Comparison of ENCODE assay signal across 8 cellular contexts in the genomic region with DNA sequence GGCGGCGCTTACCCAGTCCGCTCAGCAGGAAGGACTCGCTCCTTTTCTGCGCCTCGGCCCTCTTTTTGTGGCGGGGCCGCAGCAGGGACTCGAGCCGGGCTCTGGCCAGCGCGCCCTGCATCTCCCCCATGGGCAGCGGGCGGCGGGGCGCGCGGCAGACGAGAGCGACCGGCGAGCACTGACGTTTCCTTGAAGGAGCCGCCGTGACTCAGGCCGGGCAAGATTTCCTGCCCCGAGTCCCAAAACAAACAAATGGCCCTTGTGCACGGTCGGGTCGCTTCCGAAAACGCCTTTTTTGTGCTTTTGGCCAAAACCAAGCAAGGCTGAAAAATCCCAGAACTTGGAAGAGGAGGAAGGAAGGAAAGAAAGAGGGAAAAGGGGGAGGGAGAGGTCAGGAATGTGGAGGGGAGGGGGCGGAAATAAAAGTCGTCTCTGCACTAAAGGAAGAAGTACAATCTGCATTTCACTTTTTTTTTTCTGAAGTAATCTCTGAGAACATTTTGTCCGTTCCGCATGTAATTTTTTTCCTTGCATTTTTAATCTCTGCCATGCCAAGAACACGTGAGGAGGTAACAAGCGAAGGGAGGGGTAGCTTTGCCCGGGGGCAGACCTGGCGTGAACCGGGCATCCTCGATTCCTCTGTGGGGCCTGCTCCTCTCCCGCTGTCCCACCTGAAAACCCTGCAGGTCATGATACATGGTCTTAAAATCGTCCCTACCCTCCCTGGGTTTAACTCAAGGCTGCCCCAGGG.
DNase-seq lines count a peak whose midpoint lies in the region; ATAC-seq and TF ChIP-seq lines count a peak whose summit lies in the region.

No MANE protein-coding gene starts in this region.

- CTCF ChIA-PET in GM10248 (lab: Yijun Ruan, JAX), result interaction anchor here (1.6 to 6.6 kb wide), 2 partner anchors 23 to 465 kb away, joined by 3 to 66 read pairs; no protein-coding TSS in a partner anchor

- POLR2A ChIA-PET in GM10248 (lab: Yijun Ruan, JAX), result no interaction called here

- TF ChIP-seq CTCF in GM10248 (IDR thresholded peaks at IDR 0.05; ENCODE audit: control extremely low read depth, extremely low read depth, low read depth, missing control alignments) (no peak), HFFc6 (IDR thresholded peaks at IDR 0.05) (no peak), cardiac muscle cell (IDR thresholded peaks at IDR 0.05; ENCODE audit: low read depth, low read length) (no peak), ovary (IDR thresholded peaks at IDR 0.05) (peak in 1 of 3 donors; percentile 4)

- DNase-seq in GM10248 (ENCODE audit: extremely low spot score) (peak; percentile 37), HFFc6 (peak; percentile 78), NT2/D1 (ENCODE audit: low read depth, low spot score) (no peak), cardiac muscle cell (ENCODE audit: low read depth in 1 of 2, low spot score in 1 of 2) (peak; percentile 69 to 89), ovary (peak in 4 of 5 donors; percentile 61 to 80 (median 78)), aorta (peak; percentile 90 to 94), NCI-H1694 treated with DMSO at 0.1 percent for 48 hours (lab: John Stamatoyannopoulos, UW) (no peak)

- H3K4me3 ChIP-seq in NT2/D1 (ENCODE audit: insufficient read length, low read depth) (peak overlapping the region; percentile 44), cardiac muscle cell (peak overlapping the region; percentile 68), ovary (peak overlapping the region; percentile 86), aorta (ENCODE audit: low read length in 2 of 2) (peak overlapping the region; percentile 62 to 76)

- peak overlapping the region; percentile 98 for H3K4me3 Mint-ChIP-seq in HFFc6
- H3K4me3 Mint-ChIP-seq in activated naive CD8-positive, alpha-beta T cell, result peak overlapping the region; percentile 99

- H3K36me3 ChIP-seq in NT2/D1 (ENCODE audit: insufficient read depth, insufficient read length, low read length) (peaks cover 30% of the 10 kb centered on the region), cardiac muscle cell (no peaks in the 10 kb centered on the region), ovary (no peaks in the 10 kb centered on the region), aorta (ENCODE audit: control insufficient read depth in 1 of 2, insufficient read depth in 2 of 2, low read length in 1 of 2) (peaks cover 3 to 6% of the 10 kb centered on the region in 2 donors)

- H3K4me1 Mint-ChIP-seq in HFFc6 (ENCODE audit: low read depth), result peaks cover 66% of the 10 kb centered on the region
- peaks cover 65% of the 10 kb centered on the region for H3K4me1 Mint-ChIP-seq in activated naive CD8-positive, alpha-beta T cell (ENCODE audit: low read depth)

- no peaks in the 10 kb centered on the region for H3K9me3 Mint-ChIP-seq in HFFc6
- H3K9me3 Mint-ChIP-seq in activated naive CD8-positive, alpha-beta T cell (ENCODE audit: low read depth), result no peaks in the 10 kb centered on the region

- peak; percentile 14 for TF ChIP-seq POLR2A in ovary (IDR thresholded peaks at IDR 0.05)

- WGBS in ovary, 3 donors, result 0 to 1% (median 0%) methylated on average over 42 to 44 of the region's 44 CpGs
- 1% methylated on average over 43 to 44 of the region's 44 CpGs for WGBS in aorta, 2 donors

- H3K27ac ChIP-seq in cardiac muscle cell (peak overlapping the region; percentile 24), ovary (peak overlapping the region; percentile 81 to 97), aorta (ENCODE audit: low read depth in 1 of 2, low read length in 2 of 2) (peak overlapping the region; percentile 97 to 98)

- H3K4me1 ChIP-seq in NT2/D1 (ENCODE audit: insufficient read depth, insufficient read length), result no peaks in the 10 kb centered on the region
- H3K4me1 ChIP-seq in cardiac muscle cell (ENCODE audit: low read depth), result peaks cover 5% of the 10 kb centered on the region
- peaks cover 7% of the 10 kb centered on the region for H3K4me1 ChIP-seq in ovary (ENCODE audit: insufficient read depth)
- H3K4me1 ChIP-seq in aorta (ENCODE audit: control insufficient read depth in 1 of 2, insufficient read depth in 2 of 2, low read length in 2 of 2), result no peaks in the 10 kb centered on the region

- peaks cover 40% of the 10 kb centered on the region for H3K36me3 Mint-ChIP-seq in HFFc6 (ENCODE audit: low read depth)
- peaks cover 18% of the 10 kb centered on the region for H3K36me3 Mint-ChIP-seq in activated naive CD8-positive, alpha-beta T cell

- peak overlapping the region; percentile 95 for H3K27ac Mint-ChIP-seq in HFFc6
- peak overlapping the region; percentile 94 for H3K27ac Mint-ChIP-seq in activated naive CD8-positive, alpha-beta T cell

- H3K9me3 ChIP-seq in NT2/D1 (ENCODE audit: insufficient read depth, low read length) (no peaks in the 10 kb centered on the region), cardiac muscle cell (ENCODE audit: low read depth) (no peaks in the 10 kb centered on the region), ovary (no peaks in the 10 kb centered on the region), aorta (ENCODE audit: control insufficient read depth, low read length) (no peaks in the 10 kb centered on the region)

- intact Hi-C loops in ovary (cut with DNase I), result loop anchor here (2.0 to 10.0 kb wide), 7 partner anchors 77 to 649 kb away; a partner anchor contains a TSS
- intact Hi-C loops in aorta (cut with DNase I), result loop anchor here (2.0 to 10.0 kb wide), 4 partner anchors 197 to 647 kb away; no protein-coding TSS in a partner anchor

- H3K27me3 Mint-ChIP-seq in HFFc6 (ENCODE audit: insufficient read depth), result peaks cover 11% of the 10 kb centered on the region
- no peaks in the 10 kb centered on the region for H3K27me3 Mint-ChIP-seq in activated naive CD8-positive, alpha-beta T cell

- peak; percentile 78 for ATAC-seq in aorta (ENCODE audit: low FRiP score)

- H3K27me3 ChIP-seq in NT2/D1 (ENCODE audit: insufficient read depth, insufficient read length) (peaks cover 18% of the 10 kb centered on the region), cardiac muscle cell (peaks cover 20% of the 10 kb centered on the region), ovary (no peaks in the 10 kb centered on the region), aorta (ENCODE audit: control insufficient read depth in 1 of 2, insufficient read depth in 2 of 2, low read length in 1 of 2) (no peaks in the 10 kb centered on the region)

- TF ChIP-seq EP300 in ovary (IDR thresholded peaks at IDR 0.05), result no peak

- peak overlapping the region; percentile 83 for H3K9ac ChIP-seq in NT2/D1 (ENCODE audit: insufficient read length, low read depth)

Comparison
In these comparisons a context has a peak if more than half of its experiments do, and no peak if none do; other contexts are left out.
1. DNase-seq: peak in GM10248 (single experiment), HFFc6 (single experiment), cardiac muscle cell (2 of 2), ovary (4 of 5) and aorta (2 of 2); none in NT2/D1 (single experiment) and NCI-H1694 treated with DMSO at 0.1 percent for 48 hours (single experiment).
2. H3K27ac ChIP-seq: peak in every context shown above with its lines; median percentile 98 in aorta; 89 in ovary; 24 in cardiac muscle cell.
3. Peak in every context shown above with its lines, with median percentiles within 50 percentile points of each other: H3K4me3 ChIP-seq.